23 cellular contexts compared by ENCODE assay signal in genomic region chr12:118982308-118982707, GRCh38. TPM values are rescaled to one million over a fixed set of nuclear protein-coding genes. Genes with fewer than 3 reads are reported as not detected.
DNase-seq lines count a peak whose midpoint lies in the region; FAIRE-seq and TF ChIP-seq lines count a peak whose summit lies in the region.
"Had no signal": no experiment of that assay in that cellular context is flagged by ENCODE, and none has a peak within 500 bp of the region (broad histone marks: within the 10 kb centered on the region; RNA-seq: fewer than 3 reads in every experiment).

No MANE protein-coding gene starts in this region.

- peak overlapping the region; percentile 66 for H3K27ac ChIP-seq in angular gyrus (ENCODE audit: low read depth, low read length)
- H3K27ac ChIP-seq: skin epidermis, upper lobe of right lung had no signal

- H3K9me3 ChIP-seq in iPS-15b (ENCODE audit: control insufficient read depth, insufficient read depth, low read length): no peaks in the 10 kb centered on the region
- H3K9me3 ChIP-seq: upper lobe of right lung had no signal

- peaks cover 38% of the 10 kb centered on the region for H3K27me3 ChIP-seq in iPS-15b (ENCODE audit: control insufficient read depth, insufficient read depth, low read length)

- peaks cover 2% of the 10 kb centered on the region for H3K4me1 ChIP-seq in iPS-15b (ENCODE audit: control insufficient read depth, insufficient read depth, low read length)
- H3K4me1 ChIP-seq: upper lobe of right lung had no signal

- no peak for FAIRE-seq in GM12891 (lab: Jason Lieb, UNC)
- FAIRE-seq: HepG2, islet of Langerhans had no signal

- H3K4me3 ChIP-seq in iPS-15b (ENCODE audit: low read depth, low read length): peak overlapping the region; percentile 73
- H3K4me3 ChIP-seq: skin epidermis, upper lobe of right lung had no signal

- H3K27me3 Mint-ChIP-seq in progenitor cell of endocrine pancreas: peaks cover 83% of the 10 kb centered on the region

- H3K9me3 Mint-ChIP-seq in progenitor cell of endocrine pancreas (ENCODE audit: low read depth): no peaks in the 10 kb centered on the region
- H3K9me3 Mint-ChIP-seq: mesothelial cell of epicardium, natural killer cell had no signal

- no peaks in the 10 kb centered on the region for H3K36me3 Mint-ChIP-seq in progenitor cell of endocrine pancreas (ENCODE audit: insufficient read depth)
- H3K36me3 Mint-ChIP-seq: mesothelial cell of epicardium, natural killer cell had no signal

- H3K36me3 ChIP-seq in iPS-15b (ENCODE audit: control insufficient read depth, insufficient read depth, low read length): no peaks in the 10 kb centered on the region
- H3K36me3 ChIP-seq: upper lobe of right lung had no signal

- no peak for TF ChIP-seq POLR2A in GM12891 (IDR thresholded peaks at IDR 0.05; ENCODE audit: low read depth, low read length)

- no peak for TF ChIP-seq CTCF in progenitor cell of endocrine pancreas (IDR thresholded peaks at IDR 0.05; ENCODE audit: unreplicated experiment)

- no peak overlapping the region for H3K9ac ChIP-seq in iPS-15b (ENCODE audit: low read depth, low read length)

- peak; percentile 27 for DNase-seq in DMS 273 (lab: John Stamatoyannopoulos, UW; ENCODE audit: unreplicated experiment)
- no peak for DNase-seq in DMS 273 treated with DMSO at 0.1 percent for 48 hours (lab: John Stamatoyannopoulos, UW)
- no peak for DNase-seq in progenitor cell of endocrine pancreas (ENCODE audit: low spot score, unreplicated experiment)
- no peak for DNase-seq in OCI-M2 (lab: John Stamatoyannopoulos, UW; ENCODE audit: unreplicated experiment)
- no peak for DNase-seq in GM12891 (ENCODE audit: insufficient read length, low spot score)
- no peak for DNase-seq in T1000 (lab: John Stamatoyannopoulos, UW)
- DNase-seq: 8988T; activated CD8-positive, alpha-beta T cell treated with anti-CD3 and anti-CD28 coated beads, Interleukin-2, amount 10 ng/mL, durations not matched to agents 7 days and 5 days; activated gamma-delta T cell; cerebellar nuclear complex; natural killer cell; NCI-H1048; NCI-H187 treated with DMSO at 0.1 percent for 48 hours; T-helper 9 cell had no signal

- H3K4me1 Mint-ChIP-seq in progenitor cell of endocrine pancreas (ENCODE audit: low read depth): peaks cover 4% of the 10 kb centered on the region
- H3K4me1 Mint-ChIP-seq: mesothelial cell of epicardium, natural killer cell had no signal

- H3K4me3 Mint-ChIP-seq in progenitor cell of endocrine pancreas (ENCODE audit: low read depth): peak overlapping the region; percentile 67
- H3K4me3 Mint-ChIP-seq: activated CD8-positive, alpha-beta T cell treated with anti-CD3 and anti-CD28 coated beads, Interleukin-2, amount 10 ng/mL, durations not matched to agents 7 days and 5 days; mesothelial cell of epicardium; natural killer cell had no signal

- H3K27ac Mint-ChIP-seq in progenitor cell of endocrine pancreas: no peak overlapping the region
- H3K27ac Mint-ChIP-seq: activated CD8-positive, alpha-beta T cell treated with anti-CD3 and anti-CD28 coated beads, Interleukin-2, amount 10 ng/mL, durations not matched to agents 7 days and 5 days; mesothelial cell of epicardium; natural killer cell had no signal

TF ChIP-seq in GM12891, 5 proteins besides CTCF, POLR2A, EP300 and RAD21:
- TF ChIP-seq SPI1 (IDR thresholded peaks at IDR 0.05; ENCODE audit: low read depth, low read length) (no peak), POLR2AphosphoS5 (IDR thresholded peaks at IDR 0.05; ENCODE audit: low read depth, low read length) (no peak), PAX5 (IDR thresholded peaks at IDR 0.05; ENCODE audit: insufficient read depth, low read length, severe bottlenecking) (no peak), TAF1 (IDR thresholded peaks at IDR 0.05; ENCODE audit: low read depth, low read length) (no peak), POU2F2 (IDR thresholded peaks at IDR 0.05; ENCODE audit: low read depth, low read length) (no peak)

RNA-seq across cellular contexts. Expression of gene SRRM4, which starts 1.0 kb away (rescaled TPM):
- total RNA-seq in progenitor cell of endocrine pancreas: 2.1 and 2.4 TPM in 2 replicates
- polyA plus RNA-seq in GM12891 (2012; ENCODE audit: low read depth, missing spikeins): not detected
- total RNA-seq: activated CD8-positive, alpha-beta T cell treated with anti-CD3 and anti-CD28 coated beads, Interleukin-2, amount 10 ng/mL, durations not matched to agents 7 days and 5 days; HepG2; LHCN-M2; natural killer cell; pulmonary artery endothelial cell had no signal
- polyA plus RNA-seq: HepG2 had no signal
